ENCODE assay signal across 8 cellular contexts in the genomic region with DNA sequence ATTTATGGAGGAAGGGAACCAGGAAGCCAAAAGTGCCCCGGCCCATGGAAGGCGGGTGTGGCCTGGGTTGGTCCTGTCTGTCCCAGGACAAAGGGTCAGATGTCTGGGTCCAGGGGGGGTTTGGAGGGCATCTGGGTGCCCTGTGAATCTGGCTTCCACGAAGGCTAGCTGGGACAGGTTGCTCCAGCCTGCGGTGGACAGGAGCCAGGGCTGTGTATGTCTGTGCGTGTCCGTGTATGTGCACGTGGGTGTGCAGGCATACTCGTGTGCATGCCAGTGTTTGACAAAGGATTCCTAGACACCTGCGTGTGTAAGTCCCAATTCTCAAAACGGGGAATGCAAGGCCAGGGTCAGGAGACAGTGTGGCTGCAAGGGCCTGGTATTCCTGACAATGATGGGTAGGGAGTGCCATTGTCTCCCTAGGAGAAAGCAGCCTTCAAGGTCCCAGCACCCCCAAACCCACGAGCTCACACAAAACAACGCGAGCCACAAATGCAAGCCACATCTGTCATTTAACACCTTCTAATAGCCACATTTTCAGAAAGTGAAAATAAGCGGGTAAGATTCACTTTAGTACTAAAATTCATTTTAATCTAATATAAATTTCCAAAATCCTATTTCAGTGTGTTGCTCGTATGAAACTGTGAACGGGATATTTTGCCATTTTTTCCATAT.
A peak's percentile ranks its signal among the peaks of the same experiment; 100 is the strongest.
DNase-seq lines count a peak whose midpoint lies in the region; ATAC-seq, FAIRE-seq and TF ChIP-seq lines count a peak whose summit lies in the region.

No MANE protein-coding gene starts in this region.

- no peak for ATAC-seq in activated CD8-positive, alpha-beta T cell treated with anti-CD3 and anti-CD28 coated beads for 36 hours
- no peak for ATAC-seq in HG02884 (IDR thresholded peaks at IDR 0.05; ENCODE audit: unreplicated experiment)

- CTCF ChIA-PET in activated CD8-positive, alpha-beta T cell treated with anti-CD3 and anti-CD28 coated beads for 36 hours (lab: Charles Lee), result interaction anchor here (2.9 kb wide), 1 partner anchor 49 kb away, joined by 9 read pairs; no protein-coding TSS in a partner anchor

- peak overlapping the region; percentile 60 to 92 for H3K27ac ChIP-seq in small intestine (ENCODE audit: low read depth in 1 of 2, low read length in 1 of 2)

- H3K4me1 ChIP-seq in small intestine (ENCODE audit: control insufficient read depth in 2 of 2, insufficient read depth in 1 of 2, low read depth in 1 of 2, low read length in 1 of 2), result peaks cover 7 to 14% of the 10 kb centered on the region in 2 donors

- peak overlapping the region; percentile 58 for H3K4me3 ChIP-seq in HFF-Myc (replicated peaks; ENCODE audit: low read depth, low read length)
- peak overlapping the region in 1 of 2 donors; percentile 70 for H3K4me3 ChIP-seq in small intestine (ENCODE audit: low read depth in 1 of 2, low read length in 2 of 2)

- POLR2A ChIA-PET in activated CD8-positive, alpha-beta T cell treated with anti-CD3 and anti-CD28 coated beads for 36 hours (lab: Charles Lee), result interaction anchor here (2.1 to 4.2 kb wide), 4 partner anchors 11 to 18 kb away, joined by 10 to 31 read pairs (median 13); no protein-coding TSS in a partner anchor

- DNase-seq in HFF-Myc (ENCODE audit: extremely low read depth, low read depth) (no peak), head of caudate nucleus (peak in 33 of 42 donors; percentile 0 to 74 (median 34)), small intestine (peak; percentile 74), NCI-H82 treated with DMSO at 0.1 percent for 48 hours (lab: John Stamatoyannopoulos, UW; ENCODE audit: unreplicated experiment) (no peak), NOMO-1 (lab: John Stamatoyannopoulos, UW; ENCODE audit: unreplicated experiment in 2 of 2) (no peak), MV-4-11 (lab: John Stamatoyannopoulos, UW) (no peak)
- peak; percentile 29 for DNase-seq in activated CD8-positive, alpha-beta T cell treated with anti-CD3 and anti-CD28 coated beads for 36 hours

- H3K36me3 Mint-ChIP-seq in activated CD8-positive, alpha-beta T cell treated with anti-CD3 and anti-CD28 coated beads for 36 hours (ENCODE audit: low read depth), result no peaks in the 10 kb centered on the region

- no peaks in the 10 kb centered on the region for H3K9me3 ChIP-seq in small intestine (ENCODE audit: control insufficient read depth, low read depth)

- intact Hi-C loops in activated CD8-positive, alpha-beta T cell treated with anti-CD3 and anti-CD28 coated beads for 36 hours (cut with micrococcal nuclease), result no loop called here
- intact Hi-C loops in head of caudate nucleus (cut with DNase I), result no loop called here

- FAIRE-seq in small intestine (lab: Jason Lieb, UNC), result no peak

- H3K27ac Mint-ChIP-seq in activated CD8-positive, alpha-beta T cell treated with anti-CD3 and anti-CD28 coated beads for 36 hours, result peak overlapping the region; percentile 83

- no peak for TF ChIP-seq CTCF in HFF-Myc (IDR thresholded peaks at IDR 0.05; ENCODE audit: low read depth, low read length, missing control alignments)
- TF ChIP-seq CTCF in activated CD8-positive, alpha-beta T cell treated with anti-CD3 and anti-CD28 coated beads for 36 hours (IDR thresholded peaks at IDR 0.05), result no peak

- H3K27me3 Mint-ChIP-seq in activated CD8-positive, alpha-beta T cell treated with anti-CD3 and anti-CD28 coated beads for 36 hours, result no peaks in the 10 kb centered on the region

- peaks cover 38% of the 10 kb centered on the region for H3K4me1 Mint-ChIP-seq in activated CD8-positive, alpha-beta T cell treated with anti-CD3 and anti-CD28 coated beads for 36 hours (ENCODE audit: low read depth)

- H3K27me3 ChIP-seq in small intestine (ENCODE audit: control insufficient read depth in 2 of 2, insufficient read depth in 2 of 2, low read length in 2 of 2), result no peaks in the 10 kb centered on the region

- H3K9me3 Mint-ChIP-seq in activated CD8-positive, alpha-beta T cell treated with anti-CD3 and anti-CD28 coated beads for 36 hours, result no peaks in the 10 kb centered on the region

- no peaks in the 10 kb centered on the region for H3K36me3 ChIP-seq in small intestine (ENCODE audit: control insufficient read depth in 2 of 2, insufficient read depth in 2 of 2, low read length in 2 of 2)

- H3K4me3 Mint-ChIP-seq in activated CD8-positive, alpha-beta T cell treated with anti-CD3 and anti-CD28 coated beads for 36 hours, result peak overlapping the region; percentile 74

- WGBS in small intestine, 3 donors, result 25 to 47% (median 26%) methylated on average over 16 of the region's 16 CpGs

Comparison
In these comparisons a context has a peak if more than half of its experiments do, and no peak if none do; other contexts are left out.
1. DNase-seq: peak in activated CD8-positive, alpha-beta T cell treated with anti-CD3 and anti-CD28 coated beads for 36 hours (single experiment), head of caudate nucleus (33 of 42) and small intestine (single experiment); none in HFF-Myc (single experiment), NCI-H82 treated with DMSO at 0.1 percent for 48 hours (single experiment), NOMO-1 (0 of 2) and MV-4-11 (single experiment).